Comparison of ENCODE assay signal across 8 cellular contexts in the genomic region with DNA sequence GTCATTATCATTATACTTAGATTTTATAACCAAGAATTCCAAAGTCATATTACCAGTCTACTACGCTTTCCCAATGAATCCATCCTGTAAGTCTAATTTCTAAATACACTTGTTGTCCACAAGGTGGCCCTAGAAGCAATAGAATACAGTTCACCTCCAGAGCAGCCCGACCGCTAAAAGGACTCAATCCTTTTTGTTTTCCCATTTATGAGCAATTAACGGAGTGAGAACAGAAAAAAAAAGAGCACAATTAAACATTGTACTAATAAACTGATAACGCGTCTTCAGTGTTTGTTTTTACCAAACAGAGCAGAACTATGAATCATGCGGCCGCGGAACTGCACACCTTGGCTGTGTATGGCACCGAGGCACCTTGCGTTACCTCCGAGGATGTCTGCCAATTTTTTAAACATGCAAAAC.
A peak's percentile ranks its signal among the peaks of the same experiment; 100 is the strongest.
DNase-seq lines count a peak whose midpoint lies in the region; ATAC-seq and TF ChIP-seq lines count a peak whose summit lies in the region.

No MANE protein-coding gene starts in this region.

- H3K4me3 ChIP-seq in AG09309 (ENCODE audit: control insufficient read depth, low read depth, low read length) (peak overlapping the region; percentile 24; the same call in 1 of the 2 replicates), vagina (peak overlapping the region in 1 of 2 donors; percentile 17)

- DNase-seq in AG09309 (ENCODE audit: low read depth): peak; percentile 69
- DNase-seq in NCI-H1048 (lab: John Stamatoyannopoulos, UW): peak; percentile 89
- DNase-seq in T-cell: peak in 2 of 34 experiments; percentile 0 to 2
- DNase-seq in mucosa of gallbladder (ENCODE audit: low spot score): peak; percentile 51
- no peak for DNase-seq in vagina (ENCODE audit: extremely low spot score in 2 of 2)
- no peak for DNase-seq in stimulated activated naive CD4-positive, alpha-beta T cell treated with Interleukin-2 at 50 U/mL for 16 hours (lab: John Stamatoyannopoulos, UW)

- intact Hi-C loops in vagina (cut with DNase I): loop anchor here (2.0 kb wide), 1 partner anchor 326 kb away; no protein-coding TSS in a partner anchor

- no peaks in the 10 kb centered on the region for H3K36me3 ChIP-seq in vagina

- no peaks in the 10 kb centered on the region for H3K36me3 Mint-ChIP-seq in T-cell

- H3K27ac Mint-ChIP-seq in T-cell: no peak overlapping the region

- CTCF ChIA-PET in T-cell (lab: Charles Lee): interaction anchor here in 1 of 2 donors (0.7 to 1.0 kb wide), 2 partner anchors 9 to 256 kb away, joined by 3 to 4 read pairs; no protein-coding TSS in a partner anchor

- no peak overlapping the region for H3K27ac ChIP-seq in vagina

- peaks cover 0 to under 1% (median 0%) of the 10 kb centered on the region in 3 donors for H3K9me3 Mint-ChIP-seq in T-cell

- peaks cover 34 to 40% of the 10 kb centered on the region in 2 donors for H3K27me3 Mint-ChIP-seq in T-cell

- peak in 1 of 4 experiments; percentile 29 for ATAC-seq in T-cell (replicated peaks in 1 of 4)
- ATAC-seq in esophagus mucosa: peak; percentile 58

- POLR2A ChIA-PET in T-cell (lab: Charles Lee): no interaction called here

- peak; percentile 57 for TF ChIP-seq CTCF in AG09309 (IDR thresholded peaks at IDR 0.05; ENCODE audit: control insufficient read depth, insufficient read depth, low read depth, low read length, missing control alignments)
- TF ChIP-seq CTCF in GM12873 (IDR thresholded peaks at IDR 0.05; ENCODE audit: insufficient read depth, low read depth, low read length, missing control alignments): peak; percentile 57
- TF ChIP-seq CTCF in vagina (IDR thresholded peaks at IDR 0.05): peak; percentile 47 to 73 (median 67)

- H3K27me3 ChIP-seq in vagina: no peaks in the 10 kb centered on the region

- H3K4me1 ChIP-seq in vagina: no peaks in the 10 kb centered on the region

- H3K4me1 Mint-ChIP-seq in T-cell: peaks cover 11 to 14% (median 13%) of the 10 kb centered on the region in 3 donors

- H3K9me3 ChIP-seq in vagina: no peaks in the 10 kb centered on the region

- H3K4me3 Mint-ChIP-seq in T-cell: peak overlapping the region; percentile 68 to 74 (median 72)

- no peak for TF ChIP-seq POLR2A in vagina (IDR thresholded peaks at IDR 0.05)

Comparison
In these comparisons a context has a peak if more than half of its experiments do, and no peak if none do; other contexts are left out.
1. DNase-seq: peak in AG09309 (single experiment), NCI-H1048 (single experiment) and mucosa of gallbladder (single experiment); none in vagina (0 of 2) and stimulated activated naive CD4-positive, alpha-beta T cell treated with Interleukin-2 at 50 U/mL for 16 hours (single experiment).
2. Peak in every context shown above with its lines, with median percentiles within 50 percentile points of each other: CTCF ChIP-seq.